ENCODE assay signal across 9 cellular contexts in the genomic region with DNA sequence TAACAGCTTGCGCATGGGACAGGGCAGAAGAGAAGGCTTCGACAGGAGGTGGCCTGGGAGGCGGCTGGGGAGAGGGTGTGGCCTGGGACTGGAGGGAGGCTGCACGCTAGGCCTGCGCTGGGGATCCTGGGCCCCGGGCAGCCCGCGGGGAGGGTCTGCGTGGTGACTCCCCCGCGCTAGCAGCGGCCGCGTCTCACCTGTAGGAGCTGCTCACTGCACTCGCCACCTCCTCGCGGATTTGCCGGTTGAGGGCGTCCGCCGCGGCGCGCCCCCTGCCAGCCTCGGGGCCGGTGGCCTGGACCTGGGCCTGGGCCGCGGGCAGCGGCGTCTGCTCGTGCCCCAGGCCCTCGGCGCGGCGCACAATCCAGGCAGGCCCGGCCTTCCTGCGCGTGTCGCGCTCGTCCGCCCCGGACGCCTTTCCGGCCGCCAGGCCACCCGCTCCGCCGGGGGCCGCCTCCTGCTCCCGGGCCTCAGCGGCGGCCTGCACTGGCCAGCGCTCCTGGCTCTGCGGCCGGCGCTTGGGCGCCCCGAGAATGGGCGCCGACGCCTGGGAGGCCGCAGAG. TPM values are rescaled to one million over a fixed set of nuclear protein-coding genes. Genes with fewer than 3 reads are reported as not detected.
A peak's percentile ranks its signal among the peaks of the same experiment; 100 is the strongest.
DNase-seq lines count a peak whose midpoint lies in the region; ATAC-seq, FAIRE-seq and TF ChIP-seq lines count a peak whose summit lies in the region.
"Had no signal": no experiment of that assay in that cellular context is flagged by ENCODE, and none has a peak within 500 bp of the region (broad histone marks: within the 10 kb centered on the region; RNA-seq: fewer than 3 reads in every experiment).

No MANE protein-coding gene starts in this region.

- H3K27ac ChIP-seq in RWPE1 (no peak overlapping the region), ectodermal cell (ENCODE audit: insufficient read depth, low read depth, low read length, poor library complexity, severe bottlenecking) (no peak overlapping the region), tibial nerve (peak overlapping the region in 1 of 4 donors; percentile 53)

- peak; percentile 37 for ATAC-seq in memory B cell (ENCODE audit: low read depth)

- H3K9me3 ChIP-seq in ectodermal cell (ENCODE audit: control insufficient read depth, low read length), result no peaks in the 10 kb centered on the region
- no peaks in the 10 kb centered on the region for H3K9me3 ChIP-seq in tibial nerve

- H3K27me3 ChIP-seq in ectodermal cell (ENCODE audit: control insufficient read depth, insufficient read depth, low read length, poor library complexity, severe bottlenecking), result peaks cover 73% of the 10 kb centered on the region
- peaks cover 0 to 41% of the 10 kb centered on the region in 2 donors for H3K27me3 ChIP-seq in tibial nerve

- peak overlapping the region; percentile 83 for H3K4me3 Mint-ChIP-seq in memory B cell

- H3K36me3 Mint-ChIP-seq in memory B cell, result no peaks in the 10 kb centered on the region

- H3K4me3 ChIP-seq in ectodermal cell (ENCODE audit: insufficient read depth, low read depth, low read length) (peak overlapping the region; percentile 56), tibial nerve (peak overlapping the region; percentile 28 to 61 (median 42))

- H3K27ac Mint-ChIP-seq in memory B cell, result no peak overlapping the region

- H3K9me3 Mint-ChIP-seq in memory B cell, result no peaks in the 10 kb centered on the region

- POLR2A ChIA-PET in RWPE1 (lab: Yijun Ruan, JAX; ENCODE audit: low non-redundant PET), result no interaction called here

- peak; percentile 27 for DNase-seq in stimulated activated CD4-positive, alpha-beta T cell treated with anti-CD3 and anti-CD28 coated beads, Interleukin-15, amount 100 ng/mL, for 24 hours
- DNase-seq in stimulated activated CD4-positive, alpha-beta T cell treated with anti-CD3 and anti-CD28 coated beads, Interleukin-12 subunit alpha, Interleukin-12 subunit beta, amount 100 ng/mL, for 4 hours, result no peak
- DNase-seq in RWPE1 (ENCODE audit: low spot score), result peak; percentile 19
- DNase-seq in memory B cell (ENCODE audit: low spot score in 2 of 2), result no peak
- DNase-seq in tibial nerve (ENCODE audit: low spot score in 2 of 2), result no peak
- DNase-seq in RCC 7860 (ENCODE audit: low spot score), result no peak
- no peak for DNase-seq in occipital lobe (lab: John Stamatoyannopoulos, UW)

- 1% methylated on average over 63 of the region's 63 CpGs for WGBS in ectodermal cell, 2 experiments
- WGBS in tibial nerve, 2 donors, result 2 to 5% methylated on average over 23 to 43 of the region's 63 CpGs

- no peak for TF ChIP-seq CTCF in RWPE1 (conservative IDR thresholded peaks at IDR 0.05; ENCODE audit: low read depth)
- no peak for TF ChIP-seq CTCF in tibial nerve (IDR thresholded peaks at IDR 0.05)

- peaks cover 31% of the 10 kb centered on the region for H3K27me3 Mint-ChIP-seq in memory B cell

- H3K36me3 ChIP-seq in ectodermal cell (ENCODE audit: control insufficient read depth, insufficient read depth, low read length) (no peaks in the 10 kb centered on the region), tibial nerve (no peaks in the 10 kb centered on the region)

- TF ChIP-seq EP300 in tibial nerve (IDR thresholded peaks at IDR 0.05), result no peak

- no peak for FAIRE-seq in RCC 7860 (lab: Jason Lieb, UNC)
- FAIRE-seq: GM18507 had no signal

- H3K4me1 Mint-ChIP-seq in memory B cell, result peaks cover 11% of the 10 kb centered on the region

- CTCF ChIA-PET in RWPE1 (lab: Yijun Ruan, JAX), result interaction anchor here (0.8 kb wide), 1 partner anchor 13 kb away, joined by 3 read pairs; no protein-coding TSS in a partner anchor

- H3K4me1 ChIP-seq in ectodermal cell (ENCODE audit: control insufficient read depth, insufficient read depth, low read length), result peaks cover 27% of the 10 kb centered on the region
- peaks cover 0 to 19% (median 8%) of the 10 kb centered on the region in 4 donors for H3K4me1 ChIP-seq in tibial nerve

- TF ChIP-seq POLR2A in tibial nerve (IDR thresholded peaks at IDR 0.05), result no peak

RNA-seq across cellular contexts. Expression of a gene that starts 1.5 kb away (rescaled TPM):
- 20.9 TPM for polyA plus RNA-seq in ectodermal cell (2013, experiment 1 of 4)
- 18.4 TPM for polyA plus RNA-seq in ectodermal cell (2013, experiment 2 of 4)
- polyA plus RNA-seq in ectodermal cell (2013, experiment 3 of 4), result 22.4 TPM
- polyA plus RNA-seq in ectodermal cell (2013, experiment 4 of 4), result 30.6 TPM
- 10 to 100 TPM; 10.4 to 16.3 (median 11.7) TPM for total RNA-seq in tibial nerve
- total RNA-seq in occipital lobe, result 83.6 TPM

RNA-seq across cellular contexts. Expression of a gene that starts 50.3 kb away (rescaled TPM):
- polyA plus RNA-seq in ectodermal cell (2013, experiment 1 of 4), result 0.31 TPM
- not detected for polyA plus RNA-seq in ectodermal cell (2013, experiment 2 of 4)
- polyA plus RNA-seq in ectodermal cell (2013, experiment 3 of 4), result not detected
- not detected for polyA plus RNA-seq in ectodermal cell (2013, experiment 4 of 4)
- total RNA-seq in tibial nerve (not detected), occipital lobe (not detected)

Comparison
In these comparisons a context has a peak if more than half of its experiments do, and no peak if none do; other contexts are left out.
1. DNase-seq: peak in stimulated activated CD4-positive, alpha-beta T cell treated with anti-CD3 and anti-CD28 coated beads, Interleukin-15, amount 100 ng/mL, for 24 hours (single experiment) and RWPE1 (single experiment); none in stimulated activated CD4-positive, alpha-beta T cell treated with anti-CD3 and anti-CD28 coated beads, Interleukin-12 subunit alpha, Interleukin-12 subunit beta, amount 100 ng/mL, for 4 hours (single experiment), memory B cell (0 of 2), tibial nerve (0 of 2), RCC 7860 (single experiment) and occipital lobe (single experiment).